1 cellular context compared by ENCODE assay signal in genomic region chr2:42931818-42932195, GRCh38.
TF ChIP-seq lines count a peak whose summit lies in the region.

No MANE protein-coding gene starts in this region.

TF ChIP-seq in HepG2, 621 proteins besides CTCF, POLR2A, EP300 and RAD21 (continued from another document):
- peak; percentile 12 for TF ChIP-seq ZNF407 (CRISPR knock-in tag; IDR thresholded peaks at IDR 0.05; ENCODE audit: not compliant biosample characterization)
- TF ChIP-seq TFAP4 (IDR thresholded peaks at IDR 0.05; ENCODE audit: borderline replicate concordance, low read depth): 0 out of 2 replicates have a peak, but pooled peaks have one; percentile 1
- no peak for TF ChIP-seq NFE2L1 (CRISPR knock-in tag; IDR thresholded peaks at IDR 0.05; ENCODE audit: borderline replicate concordance)
- TF ChIP-seq RELA (CRISPR knock-in tag; IDR thresholded peaks at IDR 0.05): no peak
- TF ChIP-seq ZNF260 (CRISPR knock-in tag; IDR thresholded peaks at IDR 0.05; ENCODE audit: borderline replicate concordance, low read depth): no peak
